ENCODE assay signal across 1 cellular context in genomic region chr1:111769517-111770146, GRCh38.
TF ChIP-seq lines count a peak whose summit lies in the region.

No MANE protein-coding gene starts in this region.

TF ChIP-seq in endothelial cell of umbilical vein, 7 proteins besides CTCF, POLR2A, EP300 and RAD21:
- TF ChIP-seq FOS (IDR thresholded peaks at IDR 0.05; ENCODE audit: borderline replicate concordance, insufficient read depth, low read length) = no peak
- TF ChIP-seq JUN (IDR thresholded peaks at IDR 0.05; ENCODE audit: borderline replicate concordance, insufficient read depth, insufficient read length, low read depth) = no peak
- TF ChIP-seq MAX (IDR thresholded peaks at IDR 0.05; ENCODE audit: insufficient read depth, insufficient read length) = no peak
- TF ChIP-seq MYC (IDR thresholded peaks at IDR 0.05; ENCODE audit: low read depth, low read length) = no peak
- TF ChIP-seq EZH2 (IDR thresholded peaks at IDR 0.05; ENCODE audit: borderline replicate concordance, low read depth, low read length, severe bottlenecking) = no peak
- no peak for TF ChIP-seq POLR2AphosphoS5 (IDR thresholded peaks at IDR 0.05; ENCODE audit: insufficient read depth, low read depth, low read length)
- TF ChIP-seq GATA2 (IDR thresholded peaks at IDR 0.05; ENCODE audit: insufficient read depth, insufficient read length, low read depth, low read length) = no peak
